ENCODE assay signal across 1 cellular context in the genomic region with DNA sequence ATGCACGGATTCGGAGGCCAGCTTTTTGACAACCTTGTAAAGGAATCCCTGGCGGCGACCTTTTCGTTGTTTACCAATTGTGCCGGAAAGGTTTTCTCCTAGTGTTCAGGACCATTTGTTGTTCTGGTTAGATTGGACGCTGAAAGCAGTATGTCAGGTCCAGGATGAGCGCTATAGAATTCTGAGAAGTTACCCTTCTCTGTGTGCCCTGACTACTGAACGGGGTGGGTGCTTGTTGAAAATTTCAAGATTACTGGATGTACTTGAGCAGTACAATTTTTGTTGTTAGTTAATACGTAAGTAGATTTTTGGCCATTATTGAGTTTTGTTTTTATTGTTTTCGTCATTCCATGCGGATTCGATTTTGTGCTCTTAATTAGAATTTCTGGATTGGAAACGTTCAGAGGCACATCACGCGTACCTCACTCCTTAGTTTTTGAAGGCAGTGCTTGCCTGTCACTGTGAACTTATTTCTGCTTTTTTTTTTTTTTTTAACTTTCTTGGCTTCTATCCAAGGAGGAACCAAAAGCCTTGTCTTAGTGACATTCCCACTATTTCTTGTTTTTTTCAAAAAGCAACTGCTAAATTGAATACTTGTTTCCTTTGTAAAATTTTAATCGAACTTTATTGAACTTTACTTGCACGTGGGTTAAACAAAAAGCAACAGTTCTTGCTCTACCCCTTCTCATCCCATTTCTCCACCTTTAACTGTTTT.
TF ChIP-seq lines count a peak whose summit lies in the region.

No MANE protein-coding gene starts in this region.

TF ChIP-seq in HepG2, 621 proteins besides CTCF, POLR2A, EP300 and RAD21 (continued from another document and continues in another):
- TF ChIP-seq, protein P1, sequence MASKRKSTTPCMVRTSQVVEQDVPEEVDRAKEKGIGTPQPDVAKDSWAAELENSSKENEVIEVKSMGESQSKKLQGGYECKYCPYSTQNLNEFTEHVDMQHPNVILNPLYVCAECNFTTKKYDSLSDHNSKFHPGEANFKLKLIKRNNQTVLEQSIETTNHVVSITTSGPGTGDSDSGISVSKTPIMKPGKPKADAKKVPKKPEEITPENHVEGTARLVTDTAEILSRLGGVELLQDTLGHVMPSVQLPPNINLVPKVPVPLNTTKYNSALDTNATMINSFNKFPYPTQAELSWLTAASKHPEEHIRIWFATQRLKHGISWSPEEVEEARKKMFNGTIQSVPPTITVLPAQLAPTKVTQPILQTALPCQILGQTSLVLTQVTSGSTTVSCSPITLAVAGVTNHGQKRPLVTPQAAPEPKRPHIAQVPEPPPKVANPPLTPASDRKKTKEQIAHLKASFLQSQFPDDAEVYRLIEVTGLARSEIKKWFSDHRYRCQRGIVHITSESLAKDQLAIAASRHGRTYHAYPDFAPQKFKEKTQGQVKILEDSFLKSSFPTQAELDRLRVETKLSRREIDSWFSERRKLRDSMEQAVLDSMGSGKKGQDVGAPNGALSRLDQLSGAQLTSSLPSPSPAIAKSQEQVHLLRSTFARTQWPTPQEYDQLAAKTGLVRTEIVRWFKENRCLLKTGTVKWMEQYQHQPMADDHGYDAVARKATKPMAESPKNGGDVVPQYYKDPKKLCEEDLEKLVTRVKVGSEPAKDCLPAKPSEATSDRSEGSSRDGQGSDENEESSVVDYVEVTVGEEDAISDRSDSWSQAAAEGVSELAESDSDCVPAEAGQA (IDR thresholded peaks at IDR 0.05; ENCODE audit: low read depth): no peak; the same call in 1 of the 2 replicates
- TF ChIP-seq, protein P1 (CRISPR knock-in tag; IDR thresholded peaks at IDR 0.05; ENCODE audit: borderline replicate concordance): peak; percentile 10; the same call in 1 of the 2 replicates
- TF ChIP-seq BHLHE40 (IDR thresholded peaks at IDR 0.05; ENCODE audit: low read length) (no peak), MEF2D (CRISPR knock-in tag; IDR thresholded peaks at IDR 0.05) (peak; percentile 94), HDAC6 (IDR thresholded peaks at IDR 0.05; ENCODE audit: low read depth, low read length) (0 out of 2 replicates have a peak, but pooled peaks have one; percentile 59), CHD4 (IDR thresholded peaks at IDR 0.05; ENCODE audit: borderline replicate concordance, low read length) (peak; percentile 39; the same call in 1 of the 2 replicates), PITX1 (CRISPR knock-in tag; IDR thresholded peaks at IDR 0.05) (0 out of 2 replicates have a peak, but pooled peaks have one; percentile 68), ZNF180 (CRISPR knock-in tag; IDR thresholded peaks at IDR 0.05; ENCODE audit: borderline replicate concordance, low read depth) (0 out of 2 replicates have a peak, but pooled peaks have one; percentile 2), NCOR1 (IDR thresholded peaks at IDR 0.05; ENCODE audit: borderline replicate concordance, low read length) (peak; percentile 3; the same call in 1 of the 2 replicates), FOXM1 (CRISPR knock-in tag; IDR thresholded peaks at IDR 0.05) (no peak), GZF1 (CRISPR knock-in tag; IDR thresholded peaks at IDR 0.05) (0 out of 2 replicates have a peak, but pooled peaks have one; percentile 26), FOXK2 (IDR thresholded peaks at IDR 0.05) (peak; percentile 81; the same call in 1 of the 2 replicates), TP53 (CRISPR knock-in tag; conservative IDR thresholded peaks at IDR 0.05) (0 out of 2 replicates have a peak, but pooled peaks have one; percentile 11), ZSCAN30 (CRISPR knock-in tag; IDR thresholded peaks at IDR 0.05) (0 out of 2 replicates have a peak, but pooled peaks have one; percentile 8), CCAR2 (optimal IDR thresholded peaks at IDR 0.05; ENCODE audit: low read depth, low read length) (peak; percentile 35), NFE2L2 (IDR thresholded peaks at IDR 0.05; ENCODE audit: low read length) (0 out of 2 replicates have a peak, but pooled peaks have one; percentile 12), ZNF569 (CRISPR knock-in tag; IDR thresholded peaks at IDR 0.05; ENCODE audit: borderline replicate concordance) (peak; percentile 48; the same call in 1 of the 2 replicates), TBX3 (IDR thresholded peaks at IDR 0.05; ENCODE audit: borderline replicate concordance) (peak; percentile 28; the same call in 1 of the 2 replicates), SIX1 (CRISPR knock-in tag; IDR thresholded peaks at IDR 0.05; ENCODE audit: borderline replicate concordance) (peak; percentile 40; the same call in 1 of the 2 replicates), ZNF652 (CRISPR knock-in tag; IDR thresholded peaks at IDR 0.05; ENCODE audit: borderline replicate concordance, low read depth) (peak; percentile 2; the same call in 1 of the 2 replicates), ZBTB3 (CRISPR knock-in tag; IDR thresholded peaks at IDR 0.05; ENCODE audit: borderline replicate concordance, low read depth) (no peak), ZNF629 (CRISPR knock-in tag; conservative IDR thresholded peaks at IDR 0.05) (peak; percentile 12), ATF1 (CRISPR knock-in tag; IDR thresholded peaks at IDR 0.05) (0 out of 2 replicates have a peak, but pooled peaks have one; percentile 20), MIER3 (CRISPR knock-in tag; IDR thresholded peaks at IDR 0.05; ENCODE audit: borderline replicate concordance) (0 out of 2 replicates have a peak, but pooled peaks have one; percentile 3), SNAPC2 (CRISPR knock-in tag; IDR thresholded peaks at IDR 0.05) (no peak), NR2F6 (IDR thresholded peaks at IDR 0.05) (peak; percentile 66; the same call in 1 of the 2 replicates), NR2F6 (CRISPR knock-in tag; IDR thresholded peaks at IDR 0.05) (no peak), GATAD2A (CRISPR knock-in tag; IDR thresholded peaks at IDR 0.05) (peak; percentile 6; the same call in 1 of the 2 replicates), ZSCAN20 (CRISPR knock-in tag; IDR thresholded peaks at IDR 0.05; ENCODE audit: borderline replicate concordance) (peak; percentile 13; the same call in 1 of the 2 replicates), ZNF317 (CRISPR knock-in tag; IDR thresholded peaks at IDR 0.05) (peak; percentile 15; the same call in 1 of the 2 replicates), ZMYM3 (CRISPR knock-in tag; IDR thresholded peaks at IDR 0.05) (peak; percentile 4; the same call in 1 of the 2 replicates), MZF1 (CRISPR knock-in tag; IDR thresholded peaks at IDR 0.05; ENCODE audit: borderline replicate concordance) (0 out of 2 replicates have a peak, but pooled peaks have one; percentile 30), ZNF333 (CRISPR knock-in tag; IDR thresholded peaks at IDR 0.05; ENCODE audit: borderline replicate concordance) (0 out of 2 replicates have a peak, but pooled peaks have one; percentile 6)
- TF ChIP-seq, protein P2, sequence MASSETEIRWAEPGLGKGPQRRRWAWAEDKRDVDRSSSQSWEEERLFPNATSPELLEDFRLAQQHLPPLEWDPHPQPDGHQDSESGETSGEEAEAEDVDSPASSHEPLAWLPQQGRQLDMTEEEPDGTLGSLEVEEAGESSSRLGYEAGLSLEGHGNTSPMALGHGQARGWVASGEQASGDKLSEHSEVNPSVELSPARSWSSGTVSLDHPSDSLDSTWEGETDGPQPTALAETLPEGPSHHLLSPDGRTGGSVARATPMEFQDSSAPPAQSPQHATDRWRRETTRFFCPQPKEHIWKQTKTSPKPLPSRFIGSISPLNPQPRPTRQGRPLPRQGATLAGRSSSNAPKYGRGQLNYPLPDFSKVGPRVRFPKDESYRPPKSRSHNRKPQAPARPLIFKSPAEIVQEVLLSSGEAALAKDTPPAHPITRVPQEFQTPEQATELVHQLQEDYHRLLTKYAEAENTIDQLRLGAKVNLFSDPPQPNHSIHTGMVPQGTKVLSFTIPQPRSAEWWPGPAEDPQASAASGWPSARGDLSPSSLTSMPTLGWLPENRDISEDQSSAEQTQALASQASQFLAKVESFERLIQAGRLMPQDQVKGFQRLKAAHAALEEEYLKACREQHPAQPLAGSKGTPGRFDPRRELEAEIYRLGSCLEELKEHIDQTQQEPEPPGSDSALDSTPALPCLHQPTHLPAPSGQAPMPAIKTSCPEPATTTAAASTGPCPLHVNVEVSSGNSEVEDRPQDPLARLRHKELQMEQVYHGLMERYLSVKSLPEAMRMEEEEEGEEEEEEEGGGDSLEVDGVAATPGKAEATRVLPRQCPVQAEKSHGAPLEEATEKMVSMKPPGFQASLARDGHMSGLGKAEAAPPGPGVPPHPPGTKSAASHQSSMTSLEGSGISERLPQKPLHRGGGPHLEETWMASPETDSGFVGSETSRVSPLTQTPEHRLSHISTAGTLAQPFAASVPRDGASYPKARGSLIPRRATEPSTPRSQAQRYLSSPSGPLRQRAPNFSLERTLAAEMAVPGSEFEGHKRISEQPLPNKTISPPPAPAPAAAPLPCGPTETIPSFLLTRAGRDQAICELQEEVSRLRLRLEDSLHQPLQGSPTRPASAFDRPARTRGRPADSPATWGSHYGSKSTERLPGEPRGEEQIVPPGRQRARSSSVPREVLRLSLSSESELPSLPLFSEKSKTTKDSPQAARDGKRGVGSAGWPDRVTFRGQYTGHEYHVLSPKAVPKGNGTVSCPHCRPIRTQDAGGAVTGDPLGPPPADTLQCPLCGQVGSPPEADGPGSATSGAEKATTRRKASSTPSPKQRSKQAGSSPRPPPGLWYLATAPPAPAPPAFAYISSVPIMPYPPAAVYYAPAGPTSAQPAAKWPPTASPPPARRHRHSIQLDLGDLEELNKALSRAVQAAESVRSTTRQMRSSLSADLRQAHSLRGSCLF (CRISPR knock-in tag; IDR thresholded peaks at IDR 0.05; ENCODE audit: borderline replicate concordance): peak; percentile 91; the same call in 1 of the 2 replicates
- TF ChIP-seq, protein P3, sequence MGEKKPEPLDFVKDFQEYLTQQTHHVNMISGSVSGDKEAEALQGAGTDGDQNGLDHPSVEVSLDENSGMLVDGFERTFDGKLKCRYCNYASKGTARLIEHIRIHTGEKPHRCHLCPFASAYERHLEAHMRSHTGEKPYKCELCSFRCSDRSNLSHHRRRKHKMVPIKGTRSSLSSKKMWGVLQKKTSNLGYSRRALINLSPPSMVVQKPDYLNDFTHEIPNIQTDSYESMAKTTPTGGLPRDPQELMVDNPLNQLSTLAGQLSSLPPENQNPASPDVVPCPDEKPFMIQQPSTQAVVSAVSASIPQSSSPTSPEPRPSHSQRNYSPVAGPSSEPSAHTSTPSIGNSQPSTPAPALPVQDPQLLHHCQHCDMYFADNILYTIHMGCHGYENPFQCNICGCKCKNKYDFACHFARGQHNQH (CRISPR knock-in tag; IDR thresholded peaks at IDR 0.05): peak; percentile 22; the same call in 1 of the 2 replicates
- TF ChIP-seq, protein P4, sequence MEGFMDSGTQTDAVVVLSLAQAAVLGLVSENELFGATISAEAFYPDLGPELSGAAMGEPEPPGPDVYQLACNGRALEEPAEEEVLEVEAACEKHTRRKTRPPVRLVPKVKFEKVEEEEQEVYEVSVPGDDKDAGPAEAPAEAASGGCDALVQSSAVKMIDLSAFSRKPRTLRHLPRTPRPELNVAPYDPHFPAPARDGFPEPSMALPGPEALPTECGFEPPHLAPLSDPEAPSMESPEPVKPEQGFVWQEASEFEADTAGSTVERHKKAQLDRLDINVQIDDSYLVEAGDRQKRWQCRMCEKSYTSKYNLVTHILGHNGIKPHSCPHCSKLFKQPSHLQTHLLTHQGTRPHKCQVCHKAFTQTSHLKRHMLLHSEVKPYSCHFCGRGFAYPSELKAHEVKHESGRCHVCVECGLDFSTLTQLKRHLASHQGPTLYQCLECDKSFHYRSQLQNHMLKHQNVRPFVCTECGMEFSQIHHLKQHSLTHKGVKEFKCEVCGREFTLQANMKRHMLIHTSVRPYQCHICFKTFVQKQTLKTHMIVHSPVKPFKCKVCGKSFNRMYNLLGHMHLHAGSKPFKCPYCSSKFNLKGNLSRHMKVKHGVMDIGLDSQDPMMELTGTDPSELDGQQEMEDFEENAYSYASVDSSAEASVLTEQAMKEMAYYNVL (CRISPR knock-in tag; IDR thresholded peaks at IDR 0.05; ENCODE audit: borderline replicate concordance): 0 out of 2 replicates have a peak, but pooled peaks have one; percentile 6
- TF ChIP-seq, protein P5, sequence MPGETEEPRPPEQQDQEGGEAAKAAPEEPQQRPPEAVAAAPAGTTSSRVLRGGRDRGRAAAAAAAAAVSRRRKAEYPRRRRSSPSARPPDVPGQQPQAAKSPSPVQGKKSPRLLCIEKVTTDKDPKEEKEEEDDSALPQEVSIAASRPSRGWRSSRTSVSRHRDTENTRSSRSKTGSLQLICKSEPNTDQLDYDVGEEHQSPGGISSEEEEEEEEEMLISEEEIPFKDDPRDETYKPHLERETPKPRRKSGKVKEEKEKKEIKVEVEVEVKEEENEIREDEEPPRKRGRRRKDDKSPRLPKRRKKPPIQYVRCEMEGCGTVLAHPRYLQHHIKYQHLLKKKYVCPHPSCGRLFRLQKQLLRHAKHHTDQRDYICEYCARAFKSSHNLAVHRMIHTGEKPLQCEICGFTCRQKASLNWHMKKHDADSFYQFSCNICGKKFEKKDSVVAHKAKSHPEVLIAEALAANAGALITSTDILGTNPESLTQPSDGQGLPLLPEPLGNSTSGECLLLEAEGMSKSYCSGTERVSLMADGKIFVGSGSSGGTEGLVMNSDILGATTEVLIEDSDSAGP (CRISPR knock-in tag; IDR thresholded peaks at IDR 0.05; ENCODE audit: borderline replicate concordance): no peak
- TF ChIP-seq, protein P6, sequence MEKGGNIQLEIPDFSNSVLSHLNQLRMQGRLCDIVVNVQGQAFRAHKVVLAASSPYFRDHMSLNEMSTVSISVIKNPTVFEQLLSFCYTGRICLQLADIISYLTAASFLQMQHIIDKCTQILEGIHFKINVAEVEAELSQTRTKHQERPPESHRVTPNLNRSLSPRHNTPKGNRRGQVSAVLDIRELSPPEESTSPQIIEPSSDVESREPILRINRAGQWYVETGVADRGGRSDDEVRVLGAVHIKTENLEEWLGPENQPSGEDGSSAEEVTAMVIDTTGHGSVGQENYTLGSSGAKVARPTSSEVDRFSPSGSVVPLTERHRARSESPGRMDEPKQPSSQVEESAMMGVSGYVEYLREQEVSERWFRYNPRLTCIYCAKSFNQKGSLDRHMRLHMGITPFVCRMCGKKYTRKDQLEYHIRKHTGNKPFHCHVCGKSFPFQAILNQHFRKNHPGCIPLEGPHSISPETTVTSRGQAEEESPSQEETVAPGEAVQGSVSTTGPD (CRISPR knock-in tag; IDR thresholded peaks at IDR 0.05): no peak
